In genomic region chr16:31456988-31457360, GRCh38 we compare ENCODE assay signal across 13 cellular contexts. TPM values are rescaled to one million over a fixed set of nuclear protein-coding genes. Genes with fewer than 3 reads are reported as not detected.
DNase-seq lines count a peak whose midpoint lies in the region; ATAC-seq and TF ChIP-seq lines count a peak whose summit lies in the region.
"Had no signal": no experiment of that assay in that cellular context is flagged by ENCODE, and none has a peak within 500 bp of the region (broad histone marks: within the 10 kb centered on the region; RNA-seq: fewer than 3 reads in every experiment).

No MANE protein-coding gene starts in this region.

- peak overlapping the region in 1 of 59 donors; percentile 9 for H3K27ac ChIP-seq in dorsolateral prefrontal cortex

- peak overlapping the region; percentile 95 for H3K4me3 Mint-ChIP-seq in activated naive CD8-positive, alpha-beta T cell
- H3K4me3 Mint-ChIP-seq in mesothelial cell of epicardium = peak overlapping the region; percentile 13

- peak overlapping the region; percentile 61 for H3K27ac Mint-ChIP-seq in activated naive CD8-positive, alpha-beta T cell
- H3K27ac Mint-ChIP-seq in mesothelial cell of epicardium = no peak overlapping the region
- H3K27ac Mint-ChIP-seq: H9 had no signal

- intact Hi-C loops in dorsolateral prefrontal cortex (cut with DNase I) = loop anchor here (5.0 to 10.0 kb wide), 7 partner anchors 272 to 500 kb away; partner anchors contain the start of genes KAT8 (in 2 of the 2), STX4 (in 2 of the 2), FUS (in 1 of the 2) and SETD1A (in 1 of the 2)

- no peaks in the 10 kb centered on the region for H3K9me3 Mint-ChIP-seq in activated naive CD8-positive, alpha-beta T cell (ENCODE audit: low read depth)
- H3K9me3 Mint-ChIP-seq in mesothelial cell of epicardium = no peaks in the 10 kb centered on the region
- H3K9me3 Mint-ChIP-seq: H9 had no signal

- ATAC-seq in HG03378 (IDR thresholded peaks at IDR 0.05; ENCODE audit: unreplicated experiment) = no peak
- no peak for ATAC-seq in HG03442 (IDR thresholded peaks at IDR 0.05; ENCODE audit: unreplicated experiment)
- no peak for ATAC-seq in HG03457 (IDR thresholded peaks at IDR 0.05; ENCODE audit: unreplicated experiment)

- H3K36me3 Mint-ChIP-seq in activated naive CD8-positive, alpha-beta T cell = no peaks in the 10 kb centered on the region
- H3K36me3 Mint-ChIP-seq in mesothelial cell of epicardium = no peaks in the 10 kb centered on the region

- peaks cover 53% of the 10 kb centered on the region for H3K4me1 Mint-ChIP-seq in activated naive CD8-positive, alpha-beta T cell (ENCODE audit: low read depth)
- H3K4me1 Mint-ChIP-seq in mesothelial cell of epicardium = peaks cover 52% of the 10 kb centered on the region

- H3K4me3 ChIP-seq in AG10803 (ENCODE audit: low read length) = peak overlapping the region; percentile 31
- H3K4me3 ChIP-seq in dorsolateral prefrontal cortex = peak overlapping the region in 22 of 59 donors; percentile 17 to 97 (median 87)

- no peak for DNase-seq in AG10803 (ENCODE audit: low read depth)
- peak; percentile 2 for DNase-seq in GM10248 (ENCODE audit: extremely low spot score)
- no peak for DNase-seq in mesothelial cell of epicardium (ENCODE audit: low spot score in 2 of 2, unreplicated experiment in 2 of 2)
- no peak for DNase-seq in dorsolateral prefrontal cortex
- DNase-seq: cerebellar nuclear complex, H9, SIG-M5 had no signal

- POLR2A ChIA-PET in GM10248 (lab: Yijun Ruan, JAX) = interaction anchor here (1.4 kb wide), 1 partner anchor 276 kb away, joined by 4 read pairs; no protein-coding TSS in a partner anchor

- no peaks in the 10 kb centered on the region for H3K27me3 ChIP-seq in dorsolateral prefrontal cortex

- TF ChIP-seq CTCF in AG10803 (conservative IDR thresholded peaks at IDR 0.05; ENCODE audit: low read length) (no peak), GM10248 (IDR thresholded peaks at IDR 0.05; ENCODE audit: control extremely low read depth, extremely low read depth, low read depth, missing control alignments) (no peak), mesothelial cell of epicardium (IDR thresholded peaks at IDR 0.05; ENCODE audit: unreplicated experiment) (no peak), dorsolateral prefrontal cortex (IDR thresholded peaks at IDR 0.05 in 54 of 56, conservative IDR thresholded peaks at IDR 0.05 in 2 of 56; ENCODE audit: low read depth in 1 of 56, partially characterized antibody in 56 of 56) (no peak)

- H3K27me3 Mint-ChIP-seq in activated naive CD8-positive, alpha-beta T cell = no peaks in the 10 kb centered on the region
- H3K27me3 Mint-ChIP-seq in mesothelial cell of epicardium (ENCODE audit: low read depth) = no peaks in the 10 kb centered on the region

- CTCF ChIA-PET in GM10248 (lab: Yijun Ruan, JAX) = interaction anchor here (1.3 to 9.6 kb wide), 3 partner anchors 15 to 412 kb away, joined by 4 to 105 read pairs (median 31); partner anchors contain the start of genes KAT8 and ZNF843

RNA-seq across cellular contexts. Expression of gene ARMC5, which starts 2.3 kb away (rescaled TPM):
- total RNA-seq in mesothelial cell of epicardium (17.0 to 18.5 TPM (median 17.7 TPM) in 3 replicates), dorsolateral prefrontal cortex (10 to 100 TPM; 10.4 to 21.8 (median 15.2) TPM)

RNA-seq across cellular contexts. Expression of gene ZNF843, which starts 14.4 kb away (rescaled TPM):
- total RNA-seq in mesothelial cell of epicardium (2.7 to 3.6 TPM (median 3.2 TPM) in 3 replicates), dorsolateral prefrontal cortex (1 to 10 TPM; 1.2 to 5.3 (median 2.9) TPM)
- total RNA-seq: Daoy, HT1080 had no signal

RNA-seq across cellular contexts. Expression of gene TGFB1I1, which starts 15.0 kb away (rescaled TPM):
- total RNA-seq in mesothelial cell of epicardium (35.5 to 39.4 TPM (median 38.1 TPM) in 3 replicates), dorsolateral prefrontal cortex (10 to 100 TPM in 12 of 120 experiments, 1 to 10 TPM in 108; 1.7 to 19.5 (median 4.9) TPM)

RNA-seq across cellular contexts. Expression of gene SLC5A2, which starts 25.9 kb away (rescaled TPM):
- total RNA-seq in mesothelial cell of epicardium = 0.36 to 0.53 TPM (median 0.36 TPM) in 3 replicates
- 1 to 10 TPM in 5 of 120 experiments, under 1 TPM in 48, not detected in 67; 0.17 to 1.8 (median 0.48) TPM for total RNA-seq in dorsolateral prefrontal cortex
- total RNA-seq: Daoy, HT1080 had no signal

RNA-seq across cellular contexts. Expression of gene COX6A2, which starts 28.8 kb away (rescaled TPM):
- total RNA-seq in mesothelial cell of epicardium (not detected in 3 replicates), dorsolateral prefrontal cortex (1 to 10 TPM in 10 of 120 experiments, not detected in 110; 1.2 to 2.2 (median 1.5) TPM)
- total RNA-seq: Daoy, H9, HT1080 had no signal
